Comparison of ENCODE assay signal across 8 cellular contexts in genomic region chr19:16185123-16185924, GRCh38. TPM values are rescaled to one million over a fixed set of nuclear protein-coding genes. Genes with fewer than 3 reads are reported as not detected.
DNase-seq lines count a peak whose midpoint lies in the region; ATAC-seq and TF ChIP-seq lines count a peak whose summit lies in the region.

FAM32A (plus strand) TSS chr19:16185410; CDS start chr19:16185443, 33 bp downstream.

- H2AFZ ChIP-seq in IMR-90 (replicated peaks; ENCODE audit: low read length, poor library complexity) = peak within 1 kb of the TSS; percentile 92

- H3K9ac ChIP-seq in IMR-90 (ENCODE audit: low read depth, low read length) = peak within 1 kb of the TSS; percentile 81

- no TSS peak for BruUV-seq in IMR-90 (replicated peaks; lab: Mats Ljungman, UMichigan)

- H2AK9ac ChIP-seq in IMR-90 (replicated peaks; ENCODE audit: low read depth, low read length, poor library complexity) = peak within 1 kb of the TSS; percentile 97

- H3K18ac ChIP-seq in IMR-90 (ENCODE audit: low read depth, low read length) = no peak within 1 kb of the TSS

- dilution Hi-C loops in IMR-90 (cut with HindIII; ENCODE audit: low sequenced_read_pairs, unreplicated experiment) = no loop called here

- H3K36me3 ChIP-seq in IMR-90 (ENCODE audit: control insufficient read depth, insufficient read depth, low read length) = peaks cover 17% of the 10 kb centered on the region

- peak; percentile 22; the same call in 1 of the 2 replicates for TF ChIP-seq CTCF in IMR-90 (conservative IDR thresholded peaks at IDR 0.05; ENCODE audit: low read depth, low read length)

- H2BK120ac ChIP-seq in IMR-90 (ENCODE audit: low read depth, low read length) = peak within 1 kb of the TSS; percentile 30; the same call in 1 of the 2 replicates

- peak within 1 kb of the TSS; percentile 65 for H4K91ac ChIP-seq in IMR-90 (ENCODE audit: insufficient read depth, low read depth, low read length)

- in situ Hi-C loops in IMR-90 (cut with MboI; ENCODE audit: low sequenced_read_pairs) = loop anchor here (5.0 to 25.0 kb wide), 5 partner anchors 73 to 1073 kb away; partner anchors contain the start of genes AKAP8L, CYP4F3, RAB8A and SYDE1

- H3K14ac ChIP-seq in IMR-90 (replicated peaks; ENCODE audit: low read depth, low read length) = peak within 1 kb of the TSS; percentile 70

- TF ChIP-seq POLR2A in IMR-90 (IDR thresholded peaks at IDR 0.05; ENCODE audit: low read depth, low read length) = peak; percentile 92

- TF ChIP-seq RAD21 in IMR-90 (IDR thresholded peaks at IDR 0.05; ENCODE audit: low read length) = peak; percentile 40; the same call in 1 of the 2 replicates

- H3K4ac ChIP-seq in IMR-90 (ENCODE audit: low read depth, low read length) = peak within 1 kb of the TSS; percentile 76

- peak within 1 kb of the TSS; percentile 98 for H3K4me2 ChIP-seq in IMR-90 (ENCODE audit: low read depth, low read length)

- ATAC-seq in GM21528 (IDR thresholded peaks at IDR 0.05; ENCODE audit: low FRiP score, unreplicated experiment) (peak; percentile 74), IMR-90 (ENCODE audit: low read depth) (peak; percentile 86)

- H3K79me1 ChIP-seq in IMR-90 (ENCODE audit: low read depth in 1 of 2, low read length in 2 of 2) = peaks cover 15 to 43% of the 10 kb centered on the region in 2 experiments

- POLR2A ChIA-PET in IMR-90 (lab: Charles Lee; ENCODE audit: unreplicated experiment) = interaction anchor here (0.6 to 1.4 kb wide), 5 partner anchors 107 to 198 kb away, joined by 3 to 8 read pairs (median 3); partner anchors contain the start of gene TPM4

- 2% methylated on average over 27 of the region's 51 CpGs; no CpG with 5 or more reads in 1 of the 2 experiments for WGBS in IMR-90 (ENCODE audit: extremely low coverage in 2 of 2, insufficient read length in 1 of 2), 2 experiments

- H2BK20ac ChIP-seq in IMR-90 (ENCODE audit: low read depth, low read length) = no peak within 1 kb of the TSS

- H3K27ac ChIP-seq in IMR-90 (ENCODE audit: insufficient read depth, low read length) = peak within 1 kb of the TSS; percentile 66

- DNase-seq in DMS 273 treated with DMSO at 0.1 percent for 48 hours (lab: John Stamatoyannopoulos, UW) (peak; percentile 97), IMR-90 (peak; percentile 99), OCI-M1 (lab: John Stamatoyannopoulos, UW) (peak; percentile 98), activated T-cell treated with anti-CD3 and anti-CD28 coated beads for 24 hours (ENCODE audit: low read depth) (peak; percentile 100), epidermal melanocyte (ENCODE audit: insufficient read length, low spot score) (peak; percentile 99), middle frontal gyrus (ENCODE audit: extremely low spot score, low spot score) (peak; percentile 96)
- DNase-seq in stimulated activated CD8-positive, alpha-beta memory T cell treated with anti-CD3 and anti-CD28 coated beads, Interleukin-2, amount 100 ng/mL, for 48 hours (ENCODE audit: low read depth in 2 of 2) = peak; percentile 96 to 98

- no peak within 1 kb of the TSS for H2BK15ac ChIP-seq in IMR-90 (ENCODE audit: low read depth, low read length)

- H4K5ac ChIP-seq in IMR-90 (ENCODE audit: low read depth, low read length) = peak within 1 kb of the TSS; percentile 85

- H3K23ac ChIP-seq in IMR-90 (ENCODE audit: low read depth, low read length) = peak within 1 kb of the TSS; percentile 46; the same call in 1 of the 2 replicates

- H3K4me3 ChIP-seq in IMR-90 (ENCODE audit: insufficient read depth, low read depth, low read length) = peak within 1 kb of the TSS; percentile 65

- H3K9me3 ChIP-seq in IMR-90 (ENCODE audit: control insufficient read depth, insufficient read depth, low read length) = no peaks in the 10 kb centered on the region

- H2BK5ac ChIP-seq in IMR-90 (ENCODE audit: low read depth, low read length, poor library complexity, severe bottlenecking) = peak within 1 kb of the TSS; percentile 59

- H3K4me1 ChIP-seq in IMR-90 (ENCODE audit: control insufficient read depth, insufficient read depth, low read length) = peaks cover 2% of the 10 kb centered on the region; the same call in 1 of the 2 replicates

- H3K27me3 ChIP-seq in IMR-90 (ENCODE audit: control insufficient read depth, insufficient read depth, low read length) = no peaks in the 10 kb centered on the region

- peak within 1 kb of the TSS; percentile 77 for H2AK5ac ChIP-seq in IMR-90 (ENCODE audit: low read depth, low read length)

- CTCF ChIA-PET in IMR-90 (lab: Yijun Ruan, JAX) = interaction anchor here (0.6 to 2.3 kb wide), 4 partner anchors 12 to 146 kb away, joined by 3 to 12 read pairs (median 4); partner anchors contain the start of gene AP1M1

- intact Hi-C loops in IMR-90 (cut with micrococcal nuclease) = no loop called here

- peak within 1 kb of the TSS; percentile 68 for H3K56ac ChIP-seq in IMR-90 (ENCODE audit: extremely low read depth, insufficient read depth, low read length)

- H3K9me1 ChIP-seq in IMR-90 (ENCODE audit: insufficient read depth, low read length) = peaks cover 7% of the 10 kb centered on the region; the same call in 1 of the 2 replicates

- peaks cover 6% of the 10 kb centered on the region; the same call in 1 of the 2 replicates for H4K20me1 ChIP-seq in IMR-90 (ENCODE audit: insufficient read depth, low read length)

- H4K8ac ChIP-seq in IMR-90 (ENCODE audit: low read depth in 2 of 2, low read length in 2 of 2) = peak within 1 kb of the TSS; percentile 95 to 99

TF ChIP-seq in IMR-90, 13 proteins besides CTCF, POLR2A, EP300 and RAD21:
- 0 out of 2 replicates have a peak, but pooled peaks have one; percentile 29 for TF ChIP-seq MAZ (IDR thresholded peaks at IDR 0.05; ENCODE audit: borderline replicate concordance, low read depth, low read length)
- TF ChIP-seq BHLHE40 (IDR thresholded peaks at IDR 0.05; ENCODE audit: low read depth, low read length) = no peak
- TF ChIP-seq MXI1 (IDR thresholded peaks at IDR 0.05; ENCODE audit: borderline replicate concordance, low read depth, low read length) = peak; percentile 64; the same call in 1 of the 2 replicates
- TF ChIP-seq, protein P1, sequence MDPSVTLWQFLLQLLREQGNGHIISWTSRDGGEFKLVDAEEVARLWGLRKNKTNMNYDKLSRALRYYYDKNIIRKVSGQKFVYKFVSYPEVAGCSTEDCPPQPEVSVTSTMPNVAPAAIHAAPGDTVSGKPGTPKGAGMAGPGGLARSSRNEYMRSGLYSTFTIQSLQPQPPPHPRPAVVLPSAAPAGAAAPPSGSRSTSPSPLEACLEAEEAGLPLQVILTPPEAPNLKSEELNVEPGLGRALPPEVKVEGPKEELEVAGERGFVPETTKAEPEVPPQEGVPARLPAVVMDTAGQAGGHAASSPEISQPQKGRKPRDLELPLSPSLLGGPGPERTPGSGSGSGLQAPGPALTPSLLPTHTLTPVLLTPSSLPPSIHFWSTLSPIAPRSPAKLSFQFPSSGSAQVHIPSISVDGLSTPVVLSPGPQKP (IDR thresholded peaks at IDR 0.05; ENCODE audit: borderline replicate concordance, low read depth, low read length) = peak; percentile 99
- TF ChIP-seq CHD1 (IDR thresholded peaks at IDR 0.05; ENCODE audit: low read depth, low read length) = no peak

RNA-seq across cellular contexts. Expression of gene FAM32A, which starts in this region (rescaled TPM):
- 99.2 and 99.5 TPM in 2 replicates for total RNA-seq in IMR-90 (2012; rRNA removed)
- polyA plus RNA-seq in IMR-90 (2012; rRNA removed) = 127 and 130 TPM in 2 replicates
- 90.2 and 102 TPM in 2 replicates for polyA plus RNA-seq in IMR-90 (2012; cell fraction: cytosol; rRNA removed)
- 46.1 and 82.1 TPM in 2 replicates for polyA plus RNA-seq in IMR-90 (2012; cell fraction: nucleus; rRNA removed; ENCODE audit: low replicate concordance)

Comparison
In these comparisons a context has a peak if more than half of its experiments do, and no peak if none do; other contexts are left out.
1. Peak in every context shown above with its lines: DNase-seq, ATAC-seq, H3K4me3 ChIP-seq and H3K27ac ChIP-seq.